Comparison of ENCODE assay signal across 1 cellular context in genomic region chr18:9630444-9630843, GRCh38.
TF ChIP-seq lines count a peak whose summit lies in the region.

No MANE protein-coding gene starts in this region.

TF ChIP-seq in H1, 55 proteins besides CTCF, POLR2A, EP300 and RAD21 (continued from another document):
- TF ChIP-seq NANOG (IDR thresholded peaks at IDR 0.05; ENCODE audit: insufficient read depth, low read depth, low read length, poor library complexity, severe bottlenecking) (no peak), NRF1 (IDR thresholded peaks at IDR 0.05; ENCODE audit: low read depth, low read length) (no peak), SP2 (IDR thresholded peaks at IDR 0.05; ENCODE audit: low read length) (no peak), RNF2 (IDR thresholded peaks at IDR 0.05; ENCODE audit: borderline replicate concordance, low read depth, low read length, missing control alignments, poor library complexity, severe bottlenecking) (no peak), JUN (IDR thresholded peaks at IDR 0.05; ENCODE audit: low read depth, low read length) (no peak), TAF7 (optimal IDR thresholded peaks at IDR 0.05; ENCODE audit: borderline replicate concordance, low read depth, low read length) (no peak), CTBP2 (IDR thresholded peaks at IDR 0.05; ENCODE audit: borderline replicate concordance, insufficient read depth, insufficient read length, low read length) (no peak), TEAD4 (IDR thresholded peaks at IDR 0.05; ENCODE audit: low read depth, low read length) (no peak), RXRA (IDR thresholded peaks at IDR 0.05; ENCODE audit: insufficient read depth, low read depth, low read length) (no peak), SIRT6 (IDR thresholded peaks at IDR 0.05; ENCODE audit: low read length) (no peak), KDM4A (IDR thresholded peaks at IDR 0.05; ENCODE audit: low read depth, low read length, severe bottlenecking) (no peak), KDM1A (IDR thresholded peaks at IDR 0.05; ENCODE audit: borderline replicate concordance, low read length) (no peak), E2F6 (IDR thresholded peaks at IDR 0.05) (no peak)
- TF ChIP-seq, protein P1, sequence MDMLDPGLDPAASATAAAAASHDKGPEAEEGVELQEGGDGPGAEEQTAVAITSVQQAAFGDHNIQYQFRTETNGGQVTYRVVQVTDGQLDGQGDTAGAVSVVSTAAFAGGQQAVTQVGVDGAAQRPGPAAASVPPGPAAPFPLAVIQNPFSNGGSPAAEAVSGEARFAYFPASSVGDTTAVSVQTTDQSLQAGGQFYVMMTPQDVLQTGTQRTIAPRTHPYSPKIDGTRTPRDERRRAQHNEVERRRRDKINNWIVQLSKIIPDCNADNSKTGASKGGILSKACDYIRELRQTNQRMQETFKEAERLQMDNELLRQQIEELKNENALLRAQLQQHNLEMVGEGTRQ (IDR thresholded peaks at IDR 0.05; ENCODE audit: low read length): no peak
